Comparison of ENCODE assay signal across 10 cellular contexts in the genomic region with DNA sequence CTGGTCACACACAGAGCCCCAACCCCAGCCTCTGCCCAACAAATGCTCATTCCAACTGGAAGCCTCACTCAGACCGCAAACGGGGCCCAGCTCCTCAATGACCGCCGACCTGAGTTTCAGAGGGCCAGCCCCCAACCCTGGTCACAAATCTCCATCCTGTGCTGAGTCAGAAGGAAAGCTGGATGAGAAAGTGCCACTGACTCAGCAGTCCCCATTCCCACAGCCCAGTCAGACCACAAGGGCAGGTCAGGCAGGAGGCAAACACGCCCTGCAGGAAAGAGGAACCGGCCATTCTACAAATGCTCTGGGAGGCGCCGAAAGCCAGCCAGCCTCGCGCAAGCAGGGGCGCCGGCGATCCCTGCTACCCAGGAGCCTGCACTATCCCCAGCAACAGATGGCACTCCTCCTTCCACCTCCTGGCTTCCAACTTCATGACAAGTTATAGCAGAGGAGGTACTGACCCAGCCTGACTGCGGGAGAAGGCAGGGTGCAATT. TPM values are rescaled to one million over a fixed set of nuclear protein-coding genes. Genes with fewer than 3 reads are reported as not detected.
DNase-seq lines count a peak whose midpoint lies in the region; ATAC-seq and TF ChIP-seq lines count a peak whose summit lies in the region.
"Had no signal": no experiment of that assay in that cellular context is flagged by ENCODE, and none has a peak within 500 bp of the region (broad histone marks: within the 10 kb centered on the region; RNA-seq: fewer than 3 reads in every experiment).

No MANE protein-coding gene starts in this region.

- H3K4me3 ChIP-seq in AG04450 (ENCODE audit: low read depth, low read length): no peak overlapping the region
- H3K4me3 ChIP-seq in left lung: peak overlapping the region in 1 of 2 donors; percentile 6

- H3K9me3 ChIP-seq in AG04450 (ENCODE audit: control insufficient read depth, insufficient read depth, low read length) (no peaks in the 10 kb centered on the region; the same call in 1 of the 2 replicates), left lung (no peaks in the 10 kb centered on the region)

- CTCF ChIA-PET in AG04450 (lab: Charles Lee): interaction anchor here (0.6 to 1.7 kb wide), 3 partner anchors 27 to 109 kb away, joined by 3 to 4 read pairs (median 3); no protein-coding TSS in a partner anchor

- H3K27ac Mint-ChIP-seq in mesothelial cell of epicardium: no peak overlapping the region

- H3K36me3 ChIP-seq in left lung: peaks cover 0 to 84% of the 10 kb centered on the region in 2 donors

- ATAC-seq in left lung: peak; percentile 54
- no peak for ATAC-seq in omental fat pad (ENCODE audit: low FRiP score)
- ATAC-seq: naive thymus-derived CD8-positive, alpha-beta T cell had no signal

- intact Hi-C loops in left lung (cut with DNase I): no loop called here

- H3K4me1 ChIP-seq in left lung: peaks cover 6 to 93% of the 10 kb centered on the region in 2 donors

- no peak overlapping the region for H3K4me3 Mint-ChIP-seq in mesothelial cell of epicardium

- TF ChIP-seq CTCF in AG04450 (IDR thresholded peaks at IDR 0.05; ENCODE audit: low read depth, low read length) (no peak), left lung (IDR thresholded peaks at IDR 0.05) (no peak), omental fat pad (IDR thresholded peaks at IDR 0.05) (no peak), mesothelial cell of epicardium (IDR thresholded peaks at IDR 0.05; ENCODE audit: unreplicated experiment) (no peak)

- POLR2A ChIA-PET in AG04450 (lab: Yijun Ruan, JAX): interaction anchor here (0.5 to 1.1 kb wide), 3 partner anchors 10 to 233 kb away, joined by 3 read pairs; a partner anchor contains a TSS

- H3K27me3 Mint-ChIP-seq in mesothelial cell of epicardium (ENCODE audit: low read depth): no peaks in the 10 kb centered on the region
- H3K27me3 Mint-ChIP-seq: naive thymus-derived CD8-positive, alpha-beta T cell had no signal

- H3K4me1 Mint-ChIP-seq in mesothelial cell of epicardium: peaks cover 13% of the 10 kb centered on the region

- H3K9me3 Mint-ChIP-seq in mesothelial cell of epicardium: no peaks in the 10 kb centered on the region
- H3K9me3 Mint-ChIP-seq: naive thymus-derived CD8-positive, alpha-beta T cell had no signal

- no peaks in the 10 kb centered on the region for H3K27me3 ChIP-seq in AG04450 (ENCODE audit: control insufficient read depth, insufficient read depth, low read length)
- H3K27me3 ChIP-seq in left lung: no peaks in the 10 kb centered on the region

- H3K27ac ChIP-seq in AG04450 (ENCODE audit: low read depth, low read length): peak overlapping the region; percentile 61
- peak overlapping the region in 1 of 2 donors; percentile 94 for H3K27ac ChIP-seq in left lung

- DNase-seq in AG04450 (ENCODE audit: low read depth, low spot score) (peak; percentile 59), HPDE6-E6E7 (ENCODE audit: extremely low spot score) (peak; percentile 93), amniotic epithelial cell (ENCODE audit: low read depth) (peak; percentile 93), left lung (peak; percentile 80 to 91), omental fat pad (ENCODE audit: low spot score) (no peak), mesothelial cell of epicardium (ENCODE audit: low spot score in 2 of 2, unreplicated experiment in 2 of 2) (no peak)
- no peak for DNase-seq in activated CD4-positive, CD25-positive, alpha-beta regulatory T cell (lab: John Stamatoyannopoulos, UW)
- no peak for DNase-seq in stimulated activated naive CD4-positive, alpha-beta T cell treated with Interleukin-2 at 50 U/mL for 16 hours (lab: John Stamatoyannopoulos, UW)
- DNase-seq: activated T-cell treated with anti-CD3 and anti-CD28 coated beads, Interleukin-2, amount 50 U/mL, for 1 hour; naive thymus-derived CD8-positive, alpha-beta T cell had no signal

- peaks cover 13% of the 10 kb centered on the region for H3K36me3 Mint-ChIP-seq in mesothelial cell of epicardium

RNA-seq across cellular contexts. Expression of a gene that starts 14.1 kb away (rescaled TPM):
- 6.7 and 10.3 TPM in 2 replicates for polyA plus RNA-seq in AG04450 (2011; rRNA removed)
- polyA minus RNA-seq in AG04450 (2011; rRNA and poly(A)+ RNA removed): 15.2 and 18.8 TPM in 2 replicates
- total RNA-seq in left lung (10 to 100 TPM; 37.8 to 48.5 TPM), omental fat pad (10 to 100 TPM; 11.8 to 41.3 (median 19.5) TPM), mesothelial cell of epicardium (73.7 to 75.9 TPM (median 74.7 TPM) in 3 replicates)

RNA-seq across cellular contexts. Expression of a gene that starts 14.8 kb away (rescaled TPM):
- polyA plus RNA-seq in AG04450 (2011; rRNA removed): 12.1 and 12.6 TPM in 2 replicates
- polyA minus RNA-seq in AG04450 (2011; rRNA and poly(A)+ RNA removed): 6.4 and 10.8 TPM in 2 replicates
- total RNA-seq in left lung (10 to 100 TPM; 18.8 to 20.9 TPM), omental fat pad (10 to 100 TPM in 3 of 4 donors, 1 to 10 TPM in 1; 9.2 to 20.5 (median 13.9) TPM), mesothelial cell of epicardium (34.3 to 40.6 TPM (median 37.0 TPM) in 3 replicates)

RNA-seq across cellular contexts. Expression of a gene that starts 15.2 kb away (rescaled TPM):
- 48.1 and 59.3 TPM in 2 replicates for polyA plus RNA-seq in AG04450 (2011; rRNA removed)
- polyA minus RNA-seq in AG04450 (2011; rRNA and poly(A)+ RNA removed): 41.8 and 59.4 TPM in 2 replicates
- total RNA-seq in left lung (10 to 100 TPM; 54.2 to 73.4 TPM), omental fat pad (10 to 100 TPM; 33.6 to 92.3 (median 64.7) TPM), mesothelial cell of epicardium (122 to 126 TPM (median 124 TPM) in 3 replicates)

RNA-seq across cellular contexts. Expression of a gene that starts 57.3 kb away (rescaled TPM):
- polyA plus RNA-seq in AG04450 (2011; rRNA removed): 314 and 342 TPM in 2 replicates
- polyA minus RNA-seq in AG04450 (2011; rRNA and poly(A)+ RNA removed): 284 and 361 TPM in 2 replicates
- 100 to 1,000 TPM in 1 of 2 donors, 10 to 100 TPM in 1; 79.9 to 172 TPM for total RNA-seq in left lung
- total RNA-seq in omental fat pad: 100 to 1,000 TPM in 3 of 4 donors, 10 to 100 TPM in 1; 86.7 to 158 (median 140) TPM
- 45.3 to 49.3 TPM (median 48.4 TPM) in 3 replicates for total RNA-seq in mesothelial cell of epicardium

Comparison
In these comparisons a context has a peak if more than half of its experiments do, and no peak if none do; other contexts are left out.
1. DNase-seq: peak in AG04450 (single experiment), HPDE6-E6E7 (single experiment), amniotic epithelial cell (single experiment) and left lung (2 of 2); none in omental fat pad (single experiment), activated CD4-positive, CD25-positive, alpha-beta regulatory T cell (0 of 4), stimulated activated naive CD4-positive, alpha-beta T cell treated with Interleukin-2 at 50 U/mL for 16 hours (single experiment) and mesothelial cell of epicardium (0 of 2).